ENCODE assay signal across 20 cellular contexts in genomic region chr5:167303582-167303981, GRCh38.
DNase-seq lines count a peak whose midpoint lies in the region; ATAC-seq, FAIRE-seq and TF ChIP-seq lines count a peak whose summit lies in the region.
"Had no signal": no experiment of that assay in that cellular context is flagged by ENCODE, and none has a peak within 500 bp of the region (broad histone marks: within the 10 kb centered on the region; RNA-seq: fewer than 3 reads in every experiment).

No MANE protein-coding gene starts in this region.

- H3K4me1 ChIP-seq in ES-I3 (ENCODE audit: insufficient read depth, low read length) (peaks cover 47% of the 10 kb centered on the region), HUES64 (ENCODE audit: insufficient read depth, low read length) (peaks cover 43% of the 10 kb centered on the region), endodermal cell (ENCODE audit: control insufficient read depth, insufficient read depth, low read length) (no peaks in the 10 kb centered on the region)

- peaks cover 24% of the 10 kb centered on the region for H3K27me3 Mint-ChIP-seq in endodermal cell (ENCODE audit: insufficient read depth)

- ATAC-seq in GM21619 (IDR thresholded peaks at IDR 0.05; ENCODE audit: unreplicated experiment) (no peak), HG03025 (IDR thresholded peaks at IDR 0.05; ENCODE audit: low FRiP score, unreplicated experiment) (no peak)
- ATAC-seq: CD8-positive, alpha-beta T cell; HCT116 had no signal

- H3K9me3 ChIP-seq in ES-I3 (ENCODE audit: control insufficient read depth, insufficient read depth, low read length) (no peaks in the 10 kb centered on the region), HUES64 (ENCODE audit: insufficient read depth, low read depth, low read length) (no peaks in the 10 kb centered on the region), endodermal cell (ENCODE audit: control insufficient read depth, low read length) (no peaks in the 10 kb centered on the region)

- H3K4me3 ChIP-seq in HUES64 (ENCODE audit: low read length): no peak overlapping the region
- H3K4me3 ChIP-seq in endodermal cell (ENCODE audit: low read length): no peak overlapping the region
- H3K4me3 ChIP-seq: BLaER1 treated with 17β-estradiol and CSF1 and Interleukin-3, amounts not matched to agents 10 nM and 100 nM had no signal

- H3K27ac Mint-ChIP-seq in endodermal cell: peak overlapping the region; percentile 59
- H3K27ac Mint-ChIP-seq: CD8-positive, alpha-beta T cell; HFFc6 had no signal

- peaks cover 84% of the 10 kb centered on the region for H3K4me1 Mint-ChIP-seq in endodermal cell

- H3K36me3 Mint-ChIP-seq in endodermal cell (ENCODE audit: low read depth): peaks cover 2% of the 10 kb centered on the region
- H3K36me3 Mint-ChIP-seq: CD8-positive, alpha-beta T cell had no signal

- H3K36me3 ChIP-seq in ES-I3 (ENCODE audit: insufficient read depth, low read length): peaks cover 3% of the 10 kb centered on the region; the same call in 1 of the 2 replicates
- no peaks in the 10 kb centered on the region for H3K36me3 ChIP-seq in HUES64 (ENCODE audit: insufficient read depth, low read length)
- no peaks in the 10 kb centered on the region for H3K36me3 ChIP-seq in endodermal cell (ENCODE audit: control insufficient read depth, insufficient read depth, low read length)
- H3K36me3 ChIP-seq: BLaER1 treated with 17β-estradiol and CSF1 and Interleukin-3, amounts not matched to agents 10 nM and 100 nM had no signal

- no peak for FAIRE-seq in GM19239 (lab: Jason Lieb, UNC)
- FAIRE-seq: G401.6, GM12891, HTR-8/SVneo had no signal

- no peaks in the 10 kb centered on the region for H3K9me3 Mint-ChIP-seq in endodermal cell

- DNase-seq in endodermal cell (peak; percentile 68), GM19239 (ENCODE audit: insufficient read length, low spot score) (no peak), HCEC 1CT (no peak)
- DNase-seq: 8988T; CD8-positive, alpha-beta T cell; DMS 273 treated with DMSO at 0.1 percent for 48 hours; DMS53; DND-41; EL; HFFc6; KG1 had no signal

- TF ChIP-seq CTCF in endodermal cell (conservative IDR thresholded peaks at IDR 0.05): no peak

- H3K9ac ChIP-seq in ES-I3 (ENCODE audit: low read depth, low read length) (peak overlapping the region; percentile 62; the same call in 1 of the 2 replicates), HUES64 (ENCODE audit: low read depth, low read length) (no peak overlapping the region), endodermal cell (ENCODE audit: extremely low read depth, low read length, poor library complexity, severe bottlenecking) (no peak overlapping the region)
- H3K9ac ChIP-seq: BLaER1 treated with 17β-estradiol and CSF1 and Interleukin-3, amounts not matched to agents 10 nM and 100 nM had no signal

- no peaks in the 10 kb centered on the region for H3K27me3 ChIP-seq in HUES64 (ENCODE audit: insufficient read depth, low read length)
- H3K27me3 ChIP-seq in endodermal cell (ENCODE audit: control insufficient read depth, insufficient read depth, low read length, poor library complexity, severe bottlenecking): no peaks in the 10 kb centered on the region
- H3K27me3 ChIP-seq: BLaER1 treated with 17β-estradiol and CSF1 and Interleukin-3, amounts not matched to agents 10 nM and 100 nM had no signal

- H3K27ac ChIP-seq in HUES64 (ENCODE audit: low read depth, low read length) (peak overlapping the region; percentile 20; the same call in 1 of the 2 replicates), endodermal cell (ENCODE audit: low read depth, low read length) (no peak overlapping the region)
- H3K27ac ChIP-seq: BLaER1 treated with 17β-estradiol and CSF1 and Interleukin-3, amounts not matched to agents 10 nM and 100 nM had no signal

- H3K4me3 Mint-ChIP-seq in endodermal cell: peak overlapping the region; percentile 57
- H3K4me3 Mint-ChIP-seq: CD8-positive, alpha-beta T cell; HFFc6 had no signal

- 56% methylated on average over 3 of the region's 3 CpGs for WGBS in HUES64
- 70 to 77% methylated on average over 2 to 3 of the region's 3 CpGs for WGBS in endodermal cell (ENCODE audit: insufficient coverage in 1 of 2, insufficient read length in 1 of 2), 2 experiments
